ENCODE assay signal across 1 cellular context in the genomic region with DNA sequence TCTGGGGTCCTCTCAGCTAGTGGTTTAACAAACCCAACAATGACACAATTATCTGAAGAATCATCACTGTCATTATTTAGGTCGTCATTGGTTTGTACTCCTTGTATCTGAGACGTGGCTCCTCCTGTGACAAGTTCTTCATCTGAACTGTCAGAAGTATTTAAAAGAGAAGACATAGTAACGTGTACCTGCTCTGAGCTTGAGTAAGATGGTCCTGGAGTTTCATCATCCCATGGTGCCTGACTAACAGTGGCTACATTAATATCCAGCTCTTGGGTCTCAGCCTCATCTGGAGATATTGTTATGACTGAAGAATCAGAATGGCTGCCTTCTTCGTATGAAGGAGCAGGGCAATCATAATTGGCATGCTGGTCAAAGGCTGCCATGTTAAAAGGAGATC.
TF ChIP-seq lines count a peak whose summit lies in the region.

No MANE protein-coding gene starts in this region.

TF ChIP-seq in A549, 52 proteins besides CTCF, POLR2A, EP300 and RAD21 (continued from another document):
- TF ChIP-seq, protein P1, sequence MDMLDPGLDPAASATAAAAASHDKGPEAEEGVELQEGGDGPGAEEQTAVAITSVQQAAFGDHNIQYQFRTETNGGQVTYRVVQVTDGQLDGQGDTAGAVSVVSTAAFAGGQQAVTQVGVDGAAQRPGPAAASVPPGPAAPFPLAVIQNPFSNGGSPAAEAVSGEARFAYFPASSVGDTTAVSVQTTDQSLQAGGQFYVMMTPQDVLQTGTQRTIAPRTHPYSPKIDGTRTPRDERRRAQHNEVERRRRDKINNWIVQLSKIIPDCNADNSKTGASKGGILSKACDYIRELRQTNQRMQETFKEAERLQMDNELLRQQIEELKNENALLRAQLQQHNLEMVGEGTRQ (IDR thresholded peaks at IDR 0.05), result no peak
- TF ChIP-seq RFX5 (IDR thresholded peaks at IDR 0.05) (no peak), RCOR1 (IDR thresholded peaks at IDR 0.05; ENCODE audit: low read depth, low read length) (no peak), FOSB (CRISPR knock-in tag; IDR thresholded peaks at IDR 0.05) (no peak), NR3C1 (IDR thresholded peaks at IDR 0.05) (no peak), EHF (CRISPR knock-in tag; IDR thresholded peaks at IDR 0.05) (no peak), GATA3 (IDR thresholded peaks at IDR 0.05; ENCODE audit: borderline replicate concordance) (no peak)
- TF ChIP-seq, protein P2, sequence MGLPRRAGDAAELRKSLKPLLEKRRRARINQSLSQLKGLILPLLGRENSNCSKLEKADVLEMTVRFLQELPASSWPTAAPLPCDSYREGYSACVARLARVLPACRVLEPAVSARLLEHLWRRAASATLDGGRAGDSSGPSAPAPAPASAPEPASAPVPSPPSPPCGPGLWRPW (IDR thresholded peaks at IDR 0.05), result no peak
- TF ChIP-seq, protein P3, sequence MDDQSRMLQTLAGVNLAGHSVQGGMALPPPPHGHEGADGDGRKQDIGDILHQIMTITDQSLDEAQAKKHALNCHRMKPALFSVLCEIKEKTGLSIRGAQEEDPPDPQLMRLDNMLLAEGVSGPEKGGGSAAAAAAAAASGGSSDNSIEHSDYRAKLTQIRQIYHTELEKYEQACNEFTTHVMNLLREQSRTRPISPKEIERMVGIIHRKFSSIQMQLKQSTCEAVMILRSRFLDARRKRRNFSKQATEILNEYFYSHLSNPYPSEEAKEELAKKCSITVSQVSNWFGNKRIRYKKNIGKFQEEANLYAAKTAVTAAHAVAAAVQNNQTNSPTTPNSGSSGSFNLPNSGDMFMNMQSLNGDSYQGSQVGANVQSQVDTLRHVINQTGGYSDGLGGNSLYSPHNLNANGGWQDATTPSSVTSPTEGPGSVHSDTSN (IDR thresholded peaks at IDR 0.05), result no peak
TF ChIP-seq in A549: peak in this region for 0.
